Comparison of ENCODE assay signal across 25 cellular contexts in genomic region chr5:146165469-146165868, GRCh38. TPM values are rescaled to one million over a fixed set of nuclear protein-coding genes. Genes with fewer than 3 reads are reported as not detected.
DNase-seq lines count a peak whose midpoint lies in the region; ATAC-seq and TF ChIP-seq lines count a peak whose summit lies in the region.
"Had no signal": no experiment of that assay in that cellular context is flagged by ENCODE, and none has a peak within 500 bp of the region (broad histone marks: within the 10 kb centered on the region; RNA-seq: fewer than 3 reads in every experiment).

No MANE protein-coding gene starts in this region.

- no peak overlapping the region for H3K4me3 ChIP-seq in IMR-90 (ENCODE audit: insufficient read depth, low read depth, low read length)
- H3K4me3 ChIP-seq: BLaER1 treated with 17β-estradiol and CSF1 and Interleukin-3, amounts not matched to agents 10 nM and 100 nM; K562 had no signal

- no peak for TF ChIP-seq CTCF in IMR-90 (conservative IDR thresholded peaks at IDR 0.05; ENCODE audit: low read depth, low read length)

- H2BK5ac ChIP-seq in IMR-90 (ENCODE audit: low read depth, low read length, poor library complexity, severe bottlenecking): no peak overlapping the region

- H2AFZ ChIP-seq in IMR-90 (replicated peaks; ENCODE audit: low read length, poor library complexity): no peak overlapping the region

- ATAC-seq in IMR-90 (ENCODE audit: low read depth): peak; percentile 63
- ATAC-seq in central memory CD8-positive, alpha-beta T cell (replicated peaks; ENCODE audit: extremely low read depth, poor library complexity, severe bottlenecking): no peak
- ATAC-seq in Right ventricle myocardium superior (ENCODE audit: poor library complexity): no peak
- ATAC-seq: K562 had no signal

- H2AK9ac ChIP-seq in IMR-90 (replicated peaks; ENCODE audit: low read depth, low read length, poor library complexity): no peak overlapping the region

- no peaks in the 10 kb centered on the region for H3K27me3 ChIP-seq in IMR-90 (ENCODE audit: control insufficient read depth, insufficient read depth, low read length)
- H3K27me3 ChIP-seq: BLaER1 treated with 17β-estradiol and CSF1 and Interleukin-3, amounts not matched to agents 10 nM and 100 nM had no signal

- H3K9me3 Mint-ChIP-seq in central memory CD8-positive, alpha-beta T cell: no peaks in the 10 kb centered on the region
- H3K9me3 Mint-ChIP-seq: CD4-positive, alpha-beta memory T cell had no signal

- H3K9ac ChIP-seq in IMR-90 (ENCODE audit: low read depth, low read length): no peak overlapping the region
- H3K9ac ChIP-seq: BLaER1 treated with 17β-estradiol and CSF1 and Interleukin-3, amounts not matched to agents 10 nM and 100 nM had no signal

- no peaks in the 10 kb centered on the region for H4K20me1 ChIP-seq in IMR-90 (ENCODE audit: insufficient read depth, low read length)

- whole genome bisulfite sequencing in IMR-90 (ENCODE audit: extremely low coverage in 2 of 2, insufficient read length in 1 of 2), 2 experiments: no CpG with 5 or more reads among the region's 1 CpG

- POLR2A ChIA-PET in IMR-90 (lab: Charles Lee; ENCODE audit: unreplicated experiment): interaction anchor here (0.7 kb wide), 1 partner anchor 9 kb away, joined by 4 read pairs; no protein-coding TSS in a partner anchor

- H3K79me1 ChIP-seq in IMR-90 (ENCODE audit: low read depth in 1 of 2, low read length in 2 of 2): peaks cover 0 to 5% of the 10 kb centered on the region in 2 experiments; a peak in 1 of 4 replicates

- no peaks in the 10 kb centered on the region for H3K9me1 ChIP-seq in IMR-90 (ENCODE audit: insufficient read depth, low read length)

- H3K36me3 Mint-ChIP-seq in central memory CD8-positive, alpha-beta T cell (ENCODE audit: insufficient read depth): peaks cover 71% of the 10 kb centered on the region

- dilution Hi-C loops in IMR-90 (cut with HindIII; ENCODE audit: low sequenced_read_pairs, unreplicated experiment): no loop called here

- H3K4me1 Mint-ChIP-seq in central memory CD8-positive, alpha-beta T cell: peaks cover 10% of the 10 kb centered on the region

- in situ Hi-C loops in IMR-90 (cut with MboI; ENCODE audit: low sequenced_read_pairs): loop anchor here (10.0 kb wide), 1 partner anchor 51 kb away; no protein-coding TSS in a partner anchor

- TF ChIP-seq POLR2A in IMR-90 (IDR thresholded peaks at IDR 0.05; ENCODE audit: low read depth, low read length): no peak

- no peak overlapping the region for H4K8ac ChIP-seq in IMR-90 (ENCODE audit: low read depth in 2 of 2, low read length in 2 of 2)

- TF ChIP-seq RAD21 in IMR-90 (IDR thresholded peaks at IDR 0.05; ENCODE audit: low read length): no peak

- H3K27ac Mint-ChIP-seq in central memory CD8-positive, alpha-beta T cell (ENCODE audit: low read depth): peak overlapping the region; percentile 29

- intact Hi-C loops in IMR-90 (cut with micrococcal nuclease): loop anchor here (2.0 kb wide), 1 partner anchor 21 kb away; no protein-coding TSS in a partner anchor
- intact Hi-C loops in Right ventricle myocardium superior (cut with DNase I): no loop called here

- H2BK120ac ChIP-seq in IMR-90 (ENCODE audit: low read depth, low read length): no peak overlapping the region

- no peak overlapping the region for H2AK5ac ChIP-seq in IMR-90 (ENCODE audit: low read depth, low read length)

- H3K4ac ChIP-seq in IMR-90 (ENCODE audit: low read depth, low read length): no peak overlapping the region

- no peak overlapping the region for H3K23ac ChIP-seq in IMR-90 (ENCODE audit: low read depth, low read length)

- H3K36me3 ChIP-seq in IMR-90 (ENCODE audit: control insufficient read depth, insufficient read depth, low read length): peaks cover 40% of the 10 kb centered on the region

- CTCF ChIA-PET in IMR-90 (lab: Yijun Ruan, JAX): interaction anchor here (0.7 to 1.0 kb wide), 2 partner anchors 29 to 411 kb away, joined by 3 to 5 read pairs; no protein-coding TSS in a partner anchor

- no peak overlapping the region for H4K91ac ChIP-seq in IMR-90 (ENCODE audit: insufficient read depth, low read depth, low read length)

- H3K9me3 ChIP-seq in IMR-90 (ENCODE audit: control insufficient read depth, insufficient read depth, low read length): no peaks in the 10 kb centered on the region
- H3K9me3 ChIP-seq: Caco-2 had no signal

- H2BK20ac ChIP-seq in IMR-90 (ENCODE audit: low read depth, low read length): no peak overlapping the region

- H3K4me1 ChIP-seq in IMR-90 (ENCODE audit: control insufficient read depth, insufficient read depth, low read length): no peaks in the 10 kb centered on the region; the same call in 1 of the 2 replicates
- H3K4me1 ChIP-seq: BLaER1 treated with 17β-estradiol and CSF1 and Interleukin-3, amounts not matched to agents 10 nM and 100 nM; Caco-2 had no signal

- no peak overlapping the region for H3K4me3 Mint-ChIP-seq in central memory CD8-positive, alpha-beta T cell
- H3K4me3 Mint-ChIP-seq: CD4-positive, alpha-beta memory T cell had no signal

- H4K5ac ChIP-seq in IMR-90 (ENCODE audit: low read depth, low read length): no peak overlapping the region

- no peak overlapping the region for H2BK15ac ChIP-seq in IMR-90 (ENCODE audit: low read depth, low read length)

- no TSS peak for BruUV-seq in IMR-90 (replicated peaks; lab: Mats Ljungman, UMichigan)

- H3K14ac ChIP-seq in IMR-90 (replicated peaks; ENCODE audit: low read depth, low read length): no peak overlapping the region

- H3K27me3 Mint-ChIP-seq in central memory CD8-positive, alpha-beta T cell: no peaks in the 10 kb centered on the region
- H3K27me3 Mint-ChIP-seq: CD4-positive, alpha-beta memory T cell had no signal

- H3K18ac ChIP-seq in IMR-90 (ENCODE audit: low read depth, low read length): no peak overlapping the region

- H3K4me2 ChIP-seq in IMR-90 (ENCODE audit: low read depth, low read length): no peak overlapping the region
- H3K4me2 ChIP-seq: BLaER1 treated with 17β-estradiol and CSF1 and Interleukin-3, amounts not matched to agents 10 nM and 100 nM had no signal

- no peak overlapping the region for H3K56ac ChIP-seq in IMR-90 (ENCODE audit: extremely low read depth, insufficient read depth, low read length)

- H3K27ac ChIP-seq in IMR-90 (ENCODE audit: insufficient read depth, low read length) (no peak overlapping the region), caudate nucleus (ENCODE audit: low read depth, low read length) (no peak overlapping the region)
- H3K27ac ChIP-seq: BLaER1 treated with 17β-estradiol and CSF1 and Interleukin-3, amounts not matched to agents 10 nM and 100 nM; RWPE1 had no signal

- DNase-seq in EH (ENCODE audit: low read depth) (peak; percentile 44), IMR-90 (peak; percentile 2), kidney tubule cell (ENCODE audit: low spot score) (peak; percentile 7), caudate nucleus (lab: John Stamatoyannopoulos, UW) (no peak), NCI-H2227 treated with DMSO at 0.1 percent for 48 hours (lab: John Stamatoyannopoulos, UW) (no peak), Right ventricle myocardium superior (no peak)
- no peak for DNase-seq in central memory CD8-positive, alpha-beta T cell (ENCODE audit: low spot score in 2 of 2)
- DNase-seq: Caco-2; CD4-positive, alpha-beta memory T cell; DMS 273 treated with DMSO at 0.1 percent for 48 hours; DND-41; GOT3; MM.1S; NCI-H1048; NCI-H1417 treated with DMSO at 0.1 percent for 48 hours; NCI-H187 treated with DMSO at 0.1 percent for 48 hours; NCI-H2107; NCI-H524; NCI-H774; NK-92 treated with Interleukin-12 subunit alpha and Interleukin-12 subunit beta, amount 100 ng/mL, for 24 hours; SIG-M5; T-helper 1 cell had no signal

TF ChIP-seq in IMR-90, 13 proteins besides CTCF, POLR2A, EP300 and RAD21:
- TF ChIP-seq MAFK (IDR thresholded peaks at IDR 0.05; ENCODE audit: low read depth, low read length) (peak; percentile 62), RFX5 (IDR thresholded peaks at IDR 0.05; ENCODE audit: low read depth, low read length) (no peak)

RNA-seq across cellular contexts. Expression of gene LARS1, which starts 17.0 kb away (rescaled TPM):
- total RNA-seq in IMR-90 (2012; rRNA removed): 70.4 and 91.4 TPM in 2 replicates
- 20.1 and 25.7 TPM in 2 replicates for polyA plus RNA-seq in IMR-90 (2012; rRNA removed)
- 3.2 and 5.8 TPM in 2 replicates for polyA plus RNA-seq in IMR-90 (2012; cell fraction: cytosol; rRNA removed)
- 3.1 and 42.3 TPM in 2 replicates for polyA plus RNA-seq in IMR-90 (2012; cell fraction: nucleus; rRNA removed; ENCODE audit: low replicate concordance)
- 88.5 TPM for total RNA-seq in Right ventricle myocardium superior

RNA-seq across cellular contexts. Expression of gene RBM27, which starts 37.9 kb away (rescaled TPM):
- 19.2 and 25.3 TPM in 2 replicates for total RNA-seq in IMR-90 (2012; rRNA removed)
- 7.6 and 7.7 TPM in 2 replicates for polyA plus RNA-seq in IMR-90 (2012; rRNA removed)
- polyA plus RNA-seq in IMR-90 (2012; cell fraction: cytosol; rRNA removed): 0.58 and 1.6 TPM in 2 replicates
- polyA plus RNA-seq in IMR-90 (2012; cell fraction: nucleus; rRNA removed; ENCODE audit: low replicate concordance): 1.2 and 9.5 TPM in 2 replicates
- total RNA-seq in Right ventricle myocardium superior: 10.2 TPM

Comparison
In these comparisons a context has a peak if more than half of its experiments do, and no peak if none do; other contexts are left out.
1. DNase-seq: peak in EH (single experiment), IMR-90 (single experiment) and kidney tubule cell (single experiment); none in central memory CD8-positive, alpha-beta T cell (0 of 2), caudate nucleus (0 of 61), NCI-H2227 treated with DMSO at 0.1 percent for 48 hours (single experiment) and Right ventricle myocardium superior (single experiment).